ENCODE assay signal across 8 cellular contexts in the genomic region with DNA sequence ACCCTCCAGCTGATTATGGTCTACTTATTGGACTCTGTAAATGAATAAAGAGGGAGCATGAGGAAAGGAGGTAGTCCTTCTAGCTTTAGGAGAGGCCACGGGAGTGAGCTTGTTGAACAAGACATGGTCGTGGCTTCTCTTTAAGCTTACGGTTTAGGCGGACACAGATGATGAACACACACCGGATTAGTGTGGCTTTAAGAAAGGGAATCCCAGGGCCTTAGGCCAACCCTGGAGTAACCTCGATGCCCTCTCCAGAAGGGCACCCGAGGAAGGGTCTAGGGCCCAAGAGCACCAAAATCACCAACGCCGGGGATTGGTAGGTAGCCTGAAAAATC. TPM values are rescaled to one million over a fixed set of nuclear protein-coding genes. Genes with fewer than 3 reads are reported as not detected.
DNase-seq lines count a peak whose midpoint lies in the region; ATAC-seq and TF ChIP-seq lines count a peak whose summit lies in the region.

No MANE protein-coding gene starts in this region.

- TF ChIP-seq POLR2A in Peyer's patch (IDR thresholded peaks at IDR 0.05) (no peak), ovary (IDR thresholded peaks at IDR 0.05) (no peak)

- H3K9me3 ChIP-seq in Peyer's patch (no peaks in the 10 kb centered on the region), ovary (no peaks in the 10 kb centered on the region)

- peaks cover 0 to 15% (median 0%) of the 10 kb centered on the region in 3 donors for H3K36me3 ChIP-seq in Peyer's patch
- no peaks in the 10 kb centered on the region for H3K36me3 ChIP-seq in ovary

- H3K27ac ChIP-seq in Peyer's patch (peak overlapping the region; percentile 93 to 98 (median 98)), substantia nigra (ENCODE audit: low read depth, low read length, poor library complexity, severe bottlenecking) (peak overlapping the region; percentile 4), ovary (peak overlapping the region in 1 of 2 donors; percentile 91)

- peaks cover 3 to 27% (median 12%) of the 10 kb centered on the region in 4 donors for H3K4me1 ChIP-seq in Peyer's patch
- H3K4me1 ChIP-seq in ovary (ENCODE audit: insufficient read depth): peaks cover 11% of the 10 kb centered on the region

- WGBS in ovary, 3 donors: 11 to 19% (median 13%) methylated on average over 9 of the region's 9 CpGs

- DNase-seq in HFF-Myc (ENCODE audit: extremely low read depth, low read depth) (no peak), Peyer's patch (no peak), fibroblast of pulmonary artery (ENCODE audit: low read depth) (no peak), substantia nigra (lab: John Stamatoyannopoulos, UW) (no peak), pons (ENCODE audit: low spot score) (no peak), AG20443 (ENCODE audit: low spot score) (no peak), ovary (no peak)

- no peak for TF ChIP-seq EP300 in ovary (IDR thresholded peaks at IDR 0.05)

- TF ChIP-seq CTCF in HFF-Myc (IDR thresholded peaks at IDR 0.05; ENCODE audit: low read depth, low read length, missing control alignments): no peak
- TF ChIP-seq CTCF in Peyer's patch (IDR thresholded peaks at IDR 0.05): no peak
- TF ChIP-seq CTCF in fibroblast of pulmonary artery (IDR thresholded peaks at IDR 0.05; ENCODE audit: low read length, missing control alignments): no peak
- TF ChIP-seq CTCF in ovary (IDR thresholded peaks at IDR 0.05): no peak

- H3K27me3 ChIP-seq in Peyer's patch (no peaks in the 10 kb centered on the region), ovary (no peaks in the 10 kb centered on the region)

- intact Hi-C loops in ovary (cut with DNase I): loop anchor here in 3 of 4 donors (2.0 to 10.0 kb wide), 3 partner anchors 55 to 273 kb away; a partner anchor contains a TSS

- peak; percentile 14 for ATAC-seq in GM18511 (IDR thresholded peaks at IDR 0.05; ENCODE audit: unreplicated experiment)

- peak overlapping the region; percentile 92 for H3K4me3 ChIP-seq in HFF-Myc (replicated peaks; ENCODE audit: low read depth, low read length)
- H3K4me3 ChIP-seq in Peyer's patch: peak overlapping the region; percentile 15 to 96 (median 93)
- peak overlapping the region; percentile 81 for H3K4me3 ChIP-seq in fibroblast of pulmonary artery (replicated peaks; ENCODE audit: low read depth, low read length)
- no peak overlapping the region for H3K4me3 ChIP-seq in ovary

RNA-seq across cellular contexts. Expression of a gene that starts 39.4 kb away (rescaled TPM):
- under 1 TPM in 1 of 4 donors, not detected in 3; 0.40 TPM for total RNA-seq in Peyer's patch
- total RNA-seq in ovary: 1 to 10 TPM in 6 of 7 donors, under 1 TPM in 1; 0.51 to 3.8 (median 2.4) TPM
- polyA plus RNA-seq in ovary: 1 to 10 TPM; 1.0 to 2.0 TPM

RNA-seq across cellular contexts. Expression of a gene that starts 52.7 kb away (rescaled TPM):
- total RNA-seq in Peyer's patch: 10 to 100 TPM in 2 of 4 donors, 1 to 10 TPM in 2; 7.4 to 19.8 (median 9.4) TPM
- total RNA-seq in ovary: 10 to 100 TPM; 10.3 to 51.6 (median 34.9) TPM
- polyA plus RNA-seq in ovary: 10 to 100 TPM in 1 of 2 donors, 1 to 10 TPM in 1; 7.6 to 18.1 TPM
